Comparison of ENCODE assay signal across 17 cellular contexts in the genomic region with DNA sequence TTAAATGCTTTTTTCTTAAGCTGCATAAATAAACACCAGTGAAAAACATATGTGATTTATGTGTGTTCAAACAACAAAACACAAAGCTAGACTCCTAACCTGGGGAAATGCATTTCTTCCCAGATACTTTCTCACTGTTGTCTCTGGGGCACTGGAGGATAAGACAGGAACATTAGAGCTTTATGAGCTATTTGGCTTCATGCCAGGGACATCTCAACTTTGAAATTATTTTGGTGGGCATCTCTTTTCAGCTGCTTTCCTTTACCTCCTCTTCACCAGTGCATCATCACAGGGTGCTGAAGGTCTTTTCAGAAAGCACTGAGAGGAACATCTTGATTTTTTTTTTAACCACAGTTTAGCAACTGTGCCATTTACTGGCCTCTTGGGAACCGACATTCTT.
"Had no signal": no experiment of that assay in that cellular context is flagged by ENCODE, and none has a peak within 500 bp of the region (broad histone marks: within the 10 kb centered on the region; RNA-seq: fewer than 3 reads in every experiment).

No MANE protein-coding gene starts in this region.

- H3K4me3 Mint-ChIP-seq: activated naive CD8-positive, alpha-beta T cell treated with anti-CD3 and anti-CD28 coated beads, Interleukin-2, amount 50 U/mL, for 24 hours; immature natural killer cell; natural killer cell; stimulated activated effector memory CD8-positive, alpha-beta T cell treated with anti-CD3 and anti-CD28 coated beads, Interleukin-12 subunit alpha, Interleukin-12 subunit beta, amount 100 ng/mL, for 72 hours had no signal

- H3K27ac Mint-ChIP-seq: activated naive CD8-positive, alpha-beta T cell treated with anti-CD3 and anti-CD28 coated beads, Interleukin-2, amount 50 U/mL, for 24 hours; immature natural killer cell; natural killer cell; progenitor cell of endocrine pancreas; stimulated activated effector memory CD8-positive, alpha-beta T cell treated with anti-CD3 and anti-CD28 coated beads, Interleukin-12 subunit alpha, Interleukin-12 subunit beta, amount 100 ng/mL, for 72 hours had no signal

- H3K9me3 Mint-ChIP-seq: activated naive CD8-positive, alpha-beta T cell treated with anti-CD3 and anti-CD28 coated beads, Interleukin-2, amount 50 U/mL, for 24 hours; immature natural killer cell; natural killer cell; stimulated activated effector memory CD8-positive, alpha-beta T cell treated with anti-CD3 and anti-CD28 coated beads, Interleukin-12 subunit alpha, Interleukin-12 subunit beta, amount 100 ng/mL, for 72 hours had no signal

- DNase-seq: activated CD4-positive, alpha-beta T cell treated with anti-CD3 and anti-CD28 coated beads for 48 hours; activated CD8-positive, alpha-beta memory T cell treated with anti-CD3 and anti-CD28 coated beads for 24 hours; activated naive CD4-positive, alpha-beta T cell treated with Interleukin-2 at 50 U/mL for 16 hours; activated naive CD8-positive, alpha-beta T cell treated with anti-CD3 and anti-CD28 coated beads, Interleukin-2, amount 50 U/mL, for 24 hours; caudate nucleus; effector CD8-positive, alpha-beta T cell; immature natural killer cell; mucosa of descending colon; natural killer cell; nucleus accumbens; right cardiac atrium; tibial artery; WERI-Rb-1 had no signal

- H3K36me3 Mint-ChIP-seq: immature natural killer cell; natural killer cell; stimulated activated effector memory CD8-positive, alpha-beta T cell treated with anti-CD3 and anti-CD28 coated beads, Interleukin-12 subunit alpha, Interleukin-12 subunit beta, amount 100 ng/mL, for 72 hours had no signal

- H3K27me3 Mint-ChIP-seq: activated naive CD8-positive, alpha-beta T cell treated with anti-CD3 and anti-CD28 coated beads, Interleukin-2, amount 50 U/mL, for 24 hours; progenitor cell of endocrine pancreas had no signal

- H3K4me3 ChIP-seq: coronary artery, mucosa of descending colon, tibial artery, vagina had no signal

- H3K4me1 Mint-ChIP-seq: activated naive CD8-positive, alpha-beta T cell treated with anti-CD3 and anti-CD28 coated beads, Interleukin-2, amount 50 U/mL, for 24 hours; immature natural killer cell; natural killer cell; stimulated activated effector memory CD8-positive, alpha-beta T cell treated with anti-CD3 and anti-CD28 coated beads, Interleukin-12 subunit alpha, Interleukin-12 subunit beta, amount 100 ng/mL, for 72 hours had no signal
